In genomic region chr19:39531834-39532232, GRCh38 we compare ENCODE assay signal across 9 cellular contexts. TPM values are rescaled to one million over a fixed set of nuclear protein-coding genes. Genes with fewer than 3 reads are reported as not detected.
DNase-seq lines count a peak whose midpoint lies in the region; ATAC-seq and TF ChIP-seq lines count a peak whose summit lies in the region.
"Had no signal": no experiment of that assay in that cellular context is flagged by ENCODE, and none has a peak within 500 bp of the region (broad histone marks: within the 10 kb centered on the region; RNA-seq: fewer than 3 reads in every experiment).

No MANE protein-coding gene starts in this region.

- no peaks in the 10 kb centered on the region for H3K36me3 ChIP-seq in Loucy (ENCODE audit: insufficient read depth, low read length)
- peaks cover 0 to 4% (median 0%) of the 10 kb centered on the region in 3 experiments for H3K36me3 ChIP-seq in naive thymus-derived CD4-positive, alpha-beta T cell (ENCODE audit: control insufficient read depth in 2 of 3, insufficient read depth in 3 of 3, low read length in 3 of 3)

- H3K9me3 Mint-ChIP-seq in chondrocyte (ENCODE audit: low read depth) = no peaks in the 10 kb centered on the region
- H3K9me3 Mint-ChIP-seq in naive thymus-derived CD4-positive, alpha-beta T cell = no peaks in the 10 kb centered on the region

- POLR2A ChIA-PET in naive thymus-derived CD4-positive, alpha-beta T cell (lab: Charles Lee) = interaction anchor here (1.0 to 2.5 kb wide), 8 partner anchors 13 to 409 kb away, joined by 3 to 15 read pairs (median 7); partner anchors contain the start of genes PLEKHG2, RPS16 and SUPT5H

- H3K4me2 ChIP-seq in Loucy (ENCODE audit: low read depth, low read length, poor library complexity, severe bottlenecking) = peak overlapping the region; percentile 69

- intact Hi-C loops in naive thymus-derived CD4-positive, alpha-beta T cell (cut with micrococcal nuclease) = loop anchor here (1.0 to 5.0 kb wide), 17 partner anchors 8 to 480 kb away; partner anchors contain the start of genes MED29 (in 2 of the 2), PAF1 (in 2 of the 2), PLEKHG2 (in 2 of the 2) and TIMM50 (in 2 of the 2)

- H3K9me2 ChIP-seq in Loucy (replicated peaks; ENCODE audit: low read depth, low read length) = no peaks in the 10 kb centered on the region

- H3K4me3 ChIP-seq in AG09309 (ENCODE audit: control insufficient read depth, low read depth, low read length) = peak overlapping the region; percentile 88
- H3K4me3 ChIP-seq in Loucy (ENCODE audit: low read length, poor library complexity, severe bottlenecking) = peak overlapping the region; percentile 88
- peak overlapping the region; percentile 92 for H3K4me3 ChIP-seq in naive thymus-derived CD4-positive, alpha-beta T cell (ENCODE audit: low read length)

- DNase-seq in AG09309 (ENCODE audit: low read depth) (no peak), chondrocyte (ENCODE audit: low spot score) (no peak), NCI-H510A (lab: John Stamatoyannopoulos, UW) (no peak), NCI-H1436 (lab: John Stamatoyannopoulos, UW) (no peak), activated gamma-delta T cell (lab: John Stamatoyannopoulos, UW) (no peak), mesenteric fat pad (ENCODE audit: low spot score) (no peak)
- no peak for DNase-seq in naive thymus-derived CD4-positive, alpha-beta T cell

- CTCF ChIA-PET in naive thymus-derived CD4-positive, alpha-beta T cell (lab: Charles Lee) = interaction anchor here (0.6 to 4.2 kb wide), 6 partner anchors 19 to 133 kb away, joined by 3 to 24 read pairs (median 3); no protein-coding TSS in a partner anchor

- H3K4me1 ChIP-seq in Loucy (ENCODE audit: insufficient read depth, low read length, poor library complexity, severe bottlenecking) = peaks cover 8% of the 10 kb centered on the region
- peaks cover 9 to 15% of the 10 kb centered on the region in 2 donors for H3K4me1 ChIP-seq in naive thymus-derived CD4-positive, alpha-beta T cell (ENCODE audit: control insufficient read depth in 2 of 2, insufficient read depth in 2 of 2, low read length in 2 of 2)

- no peaks in the 10 kb centered on the region for H3K27me3 ChIP-seq in Loucy (ENCODE audit: insufficient read depth, low read length, poor library complexity, severe bottlenecking)
- H3K27me3 ChIP-seq in naive thymus-derived CD4-positive, alpha-beta T cell (ENCODE audit: control insufficient read depth in 2 of 2, insufficient read depth in 2 of 2, low read length in 2 of 2) = no peaks in the 10 kb centered on the region

- H3K4me3 Mint-ChIP-seq in chondrocyte (ENCODE audit: unreplicated experiment) = peak overlapping the region; percentile 95
- peak overlapping the region; percentile 87 to 96 (median 92) for H3K4me3 Mint-ChIP-seq in naive thymus-derived CD4-positive, alpha-beta T cell

- H3K9me3 ChIP-seq in Loucy (ENCODE audit: insufficient read depth, low read depth, low read length) = no peaks in the 10 kb centered on the region
- H3K9me3 ChIP-seq in naive thymus-derived CD4-positive, alpha-beta T cell (ENCODE audit: control insufficient read depth in 2 of 3, low read length in 3 of 3) = no peaks in the 10 kb centered on the region

- no peak for ATAC-seq in naive thymus-derived CD4-positive, alpha-beta T cell

- peaks cover 1% of the 10 kb centered on the region for H3K36me3 Mint-ChIP-seq in chondrocyte (ENCODE audit: low read depth)
- H3K36me3 Mint-ChIP-seq in naive thymus-derived CD4-positive, alpha-beta T cell = peaks cover 0 to 7% (median 4%) of the 10 kb centered on the region in 5 donors

- no peaks in the 10 kb centered on the region for H4K20me1 ChIP-seq in Loucy (ENCODE audit: insufficient read depth, low read length, poor library complexity, severe bottlenecking)

- peak overlapping the region; percentile 82 for H3K27ac ChIP-seq in naive thymus-derived CD4-positive, alpha-beta T cell (ENCODE audit: low read depth, low read length)

- peak overlapping the region; percentile 92 for H3K27ac Mint-ChIP-seq in chondrocyte (ENCODE audit: unreplicated experiment)
- H3K27ac Mint-ChIP-seq in naive thymus-derived CD4-positive, alpha-beta T cell = peak overlapping the region; percentile 33 to 95 (median 86)

- no peak overlapping the region for H2AFZ ChIP-seq in Loucy (ENCODE audit: low read length)

- peak overlapping the region; percentile 86 for H3K9ac ChIP-seq in Loucy (ENCODE audit: low read depth, low read length, poor library complexity, severe bottlenecking)

- no peaks in the 10 kb centered on the region for H3F3A ChIP-seq in Loucy (ENCODE audit: low read depth)

- H3K27me3 Mint-ChIP-seq in chondrocyte (ENCODE audit: low read depth) = no peaks in the 10 kb centered on the region
- no peaks in the 10 kb centered on the region for H3K27me3 Mint-ChIP-seq in naive thymus-derived CD4-positive, alpha-beta T cell

- H3K4me1 Mint-ChIP-seq in chondrocyte (ENCODE audit: low read depth) = peaks cover 21% of the 10 kb centered on the region
- peaks cover 16 to 49% (median 28%) of the 10 kb centered on the region in 7 donors for H3K4me1 Mint-ChIP-seq in naive thymus-derived CD4-positive, alpha-beta T cell

- peaks cover 27% of the 10 kb centered on the region for H3K79me2 ChIP-seq in Loucy (ENCODE audit: insufficient read depth, low read length)

- TF ChIP-seq CTCF in AG09309 (IDR thresholded peaks at IDR 0.05; ENCODE audit: control insufficient read depth, insufficient read depth, low read depth, low read length, missing control alignments) (no peak), Loucy (conservative IDR thresholded peaks at IDR 0.05; ENCODE audit: low read length) (no peak), chondrocyte (IDR thresholded peaks at IDR 0.05) (no peak)

RNA-seq across cellular contexts. Expression of gene EID2B, which starts 0.8 kb away (rescaled TPM):
- total RNA-seq in chondrocyte (1.7 to 2.7 TPM (median 2.4 TPM) in 3 replicates), mesenteric fat pad (2.1 TPM)
- total RNA-seq in naive thymus-derived CD4-positive, alpha-beta T cell = 1 to 10 TPM; 4.4 to 8.5 (median 6.2) TPM
- polyA plus RNA-seq in naive thymus-derived CD4-positive, alpha-beta T cell = 1 to 10 TPM; 6.3 to 6.4 TPM

RNA-seq across cellular contexts. Expression of gene EID2, which starts 8.1 kb away (rescaled TPM):
- total RNA-seq in chondrocyte (14.3 to 15.6 TPM (median 15.1 TPM) in 3 replicates), mesenteric fat pad (12.7 TPM)
- total RNA-seq in naive thymus-derived CD4-positive, alpha-beta T cell = 10 to 100 TPM; 12.2 to 29.1 (median 16.1) TPM
- polyA plus RNA-seq in naive thymus-derived CD4-positive, alpha-beta T cell = 10 to 100 TPM; 19.7 to 43.0 TPM

RNA-seq across cellular contexts. Expression of gene SELENOV, which starts 16.9 kb away (rescaled TPM):
- not detected in 3 replicates for total RNA-seq in chondrocyte
- total RNA-seq in naive thymus-derived CD4-positive, alpha-beta T cell = not detected
- polyA plus RNA-seq in naive thymus-derived CD4-positive, alpha-beta T cell = not detected
- total RNA-seq in mesenteric fat pad = not detected
- total RNA-seq: T-helper 2 cell treated with Interferon-gamma antibody and Interleukin-4, amounts not matched to agents 100 ng/mL and 5 ng/mL, for 36 hours had no signal

RNA-seq across cellular contexts. Expression of gene DLL3, which starts 33.1 kb away (rescaled TPM):
- total RNA-seq in chondrocyte (0.92 to 1.3 TPM (median 1.00 TPM) in 3 replicates), mesenteric fat pad (not detected)
- under 1 TPM in 2 of 5 experiments, not detected in 3; 0.15 to 0.22 TPM for total RNA-seq in naive thymus-derived CD4-positive, alpha-beta T cell
- polyA plus RNA-seq in naive thymus-derived CD4-positive, alpha-beta T cell = under 1 TPM; 0.08 to 0.12 TPM

RNA-seq across cellular contexts. Expression of gene TIMM50, which starts 51.2 kb away (rescaled TPM):
- total RNA-seq in chondrocyte = 46.4 to 65.7 TPM (median 49.9 TPM) in 3 replicates
- total RNA-seq in naive thymus-derived CD4-positive, alpha-beta T cell = 10 to 100 TPM; 43.5 to 70.0 (median 50.0) TPM
- 10 to 100 TPM; 43.8 to 50.8 TPM for polyA plus RNA-seq in naive thymus-derived CD4-positive, alpha-beta T cell
- 58.4 TPM for total RNA-seq in mesenteric fat pad
